ENCODE assay signal across 18 cellular contexts in the genomic region with DNA sequence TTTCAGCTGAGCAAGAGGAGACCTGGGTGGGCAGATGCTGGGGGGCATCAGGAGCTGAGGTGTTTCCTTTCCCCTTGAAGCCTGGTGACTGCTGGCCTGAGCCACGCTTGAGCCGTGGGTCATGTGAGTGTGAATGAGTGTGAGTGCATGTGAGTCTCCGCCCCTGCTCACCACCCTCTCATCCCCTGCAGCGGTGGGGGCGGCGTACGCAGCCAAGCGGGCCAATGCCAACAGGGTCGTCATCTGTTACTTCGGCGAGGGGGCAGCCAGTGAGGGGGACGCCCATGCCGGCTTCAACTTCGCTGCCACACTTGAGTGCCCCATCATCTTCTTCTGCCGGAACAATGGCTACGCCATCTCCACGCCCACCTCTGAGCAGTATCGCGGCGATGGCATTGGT. TPM values are rescaled to one million over a fixed set of nuclear protein-coding genes. Genes with fewer than 3 reads are reported as not detected.
"Had no signal": no experiment of that assay in that cellular context is flagged by ENCODE, and none has a peak within 500 bp of the region (broad histone marks: within the 10 kb centered on the region; RNA-seq: fewer than 3 reads in every experiment).

No MANE protein-coding gene starts in this region.

- H3K27ac Mint-ChIP-seq: brain had no signal

- ATAC-seq: naive thymus-derived CD8-positive, alpha-beta T cell; stimulated activated naive CD8-positive, alpha-beta T cell treated with anti-CD3 and anti-CD28 coated beads, Interleukin-15, Interleukin-2, amounts not matched to agents 100 U/mL and 50 U/mL, for 24 hours had no signal

- H3K9me3 Mint-ChIP-seq: brain; naive thymus-derived CD8-positive, alpha-beta T cell; T-helper 1 cell treated with Interleukin-12 subunit alpha and Interleukin-12 subunit beta and Interleukin-4 antibody, amounts not matched to agents 30 μg/mL and 1 μg/mL, for 36 hours had no signal

- H3K9me3 ChIP-seq: tibial artery, uterus had no signal

- H3K27ac ChIP-seq: tibial artery, uterus, WERI-Rb-1 had no signal

- H3K27me3 Mint-ChIP-seq: brain; naive thymus-derived CD8-positive, alpha-beta T cell had no signal

- DNase-seq: activated CD4-positive, alpha-beta T cell treated with anti-CD3 and anti-CD28 coated beads, Interleukin-2, amount 50 U/mL, for 4 hours; activated naive CD4-positive, alpha-beta T cell treated with Interleukin-2 at 50 U/mL for 16 hours; activated T-cell treated with anti-CD3 and anti-CD28 coated beads for 4 hours; central memory CD4-positive, alpha-beta T cell; effector CD8-positive, alpha-beta T cell; mesendoderm; naive thymus-derived CD8-positive, alpha-beta T cell; stimulated activated naive CD8-positive, alpha-beta T cell treated with anti-CD3 and anti-CD28 coated beads, Interleukin-15, Interleukin-2, amounts not matched to agents 100 U/mL and 50 U/mL, for 24 hours; substantia nigra; tibial artery; uterus; WERI-Rb-1 had no signal

- H3K27me3 ChIP-seq: tibial artery, uterus had no signal

- H3K4me3 Mint-ChIP-seq: naive thymus-derived CD8-positive, alpha-beta T cell; T-helper 1 cell treated with Interleukin-12 subunit alpha and Interleukin-12 subunit beta and Interleukin-4 antibody, amounts not matched to agents 30 μg/mL and 1 μg/mL, for 36 hours had no signal

RNA-seq across cellular contexts. Expression of gene ERICH4, which starts 21.0 kb away (rescaled TPM):
- total RNA-seq: esophagus mucosa; lower leg skin; mucosa of gallbladder; naive thymus-derived CD8-positive, alpha-beta T cell; renal cortical epithelial cell; uterus had no signal
